Comparison of ENCODE assay signal across 33 cellular contexts in the genomic region with DNA sequence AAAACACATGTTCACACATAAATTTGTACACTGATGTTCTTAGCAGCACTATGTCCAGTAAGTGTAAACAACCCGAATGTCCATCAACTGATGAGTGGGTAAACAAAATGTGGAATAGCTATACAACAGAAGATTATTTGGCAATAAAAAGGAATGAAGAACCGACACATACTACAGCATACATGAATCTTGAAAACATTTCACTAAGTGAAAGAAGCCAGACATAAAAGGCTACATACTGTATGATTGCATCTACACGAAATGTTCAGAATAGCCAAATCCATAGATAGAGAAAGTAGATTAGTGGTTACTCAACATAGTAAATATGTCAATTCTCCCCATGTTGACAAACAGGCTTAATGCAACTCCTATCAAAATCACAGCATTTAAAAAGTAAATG. TPM values are rescaled to one million over a fixed set of nuclear protein-coding genes. Genes with fewer than 3 reads are reported as not detected.
"Had no signal": no experiment of that assay in that cellular context is flagged by ENCODE, and none has a peak within 500 bp of the region (broad histone marks: within the 10 kb centered on the region; RNA-seq: fewer than 3 reads in every experiment).

No MANE protein-coding gene starts in this region.

- H3K4me1 ChIP-seq: psoas muscle, tibial artery had no signal

- H3K36me3 ChIP-seq: left lung, ovary, sigmoid colon, tibial artery, upper lobe of left lung had no signal

- H3K9me3 ChIP-seq: esophagus muscularis mucosa, heart right ventricle, left lung, ovary, psoas muscle, sigmoid colon, stomach, tibial artery, upper lobe of left lung had no signal

- DNase-seq: dermis blood vessel endothelial cell; effector memory CD4-positive, alpha-beta T cell; foreskin melanocyte; glutamatergic neuron; heart right ventricle; hippocampal formation; left cardiac atrium; left lung; mesendoderm; midbrain; naive thymus-derived CD4-positive, alpha-beta T cell; occipital lobe; ovary; posterior cingulate gyrus; psoas muscle; right cardiac atrium; sigmoid colon; stimulated activated CD4-positive, alpha-beta T cell treated with anti-CD3 and anti-CD28 coated beads, Interleukin-2, amount 100 ng/mL, for 24 hours; stimulated activated CD4-positive, alpha-beta T cell treated with anti-CD3 and anti-CD28 coated beads, Interleukin-4, amount 100 ng/mL, for 24 hours; stimulated activated naive CD4-positive, alpha-beta T cell treated with Interleukin-2 at 50 U/mL for 16 hours; stomach; tibial artery; upper lobe of left lung had no signal

- H3K27me3 ChIP-seq: esophagus muscularis mucosa, heart right ventricle, left lung, ovary, sigmoid colon, stomach, tibial artery, upper lobe of left lung had no signal

- H3K4me3 ChIP-seq: coronary artery, esophagus muscularis mucosa, heart right ventricle, left lung, ovary, psoas muscle, sigmoid colon, stomach, tibial artery, upper lobe of left lung had no signal

- ATAC-seq: heart right ventricle; left cardiac atrium; left lung; naive thymus-derived CD4-positive, alpha-beta T cell; psoas muscle; right cardiac atrium; stimulated activated effector memory CD8-positive, alpha-beta T cell treated with anti-CD3 and anti-CD28 coated beads, Interleukin-12 subunit alpha, Interleukin-12 subunit beta, amount 100 ng/mL, for 72 hours had no signal

- H3K27ac ChIP-seq: coronary artery, esophagus muscularis mucosa, heart right ventricle, left lung, ovary, psoas muscle, sigmoid colon, stomach, tibial artery, upper lobe of left lung had no signal

RNA-seq across cellular contexts. Expression of gene CPA1, which starts 43.3 kb away (rescaled TPM):
- total RNA-seq: dermis blood vessel endothelial cell; endothelial cell of umbilical vein; epithelial cell of proximal tubule; esophagus muscularis mucosa; kidney epithelial cell; lung microvascular endothelial cell; naive thymus-derived CD4-positive, alpha-beta T cell; occipital lobe; renal cortical epithelial cell; stomach; temporal lobe had no signal
- polyA plus RNA-seq: endothelial cell of umbilical vein; naive thymus-derived CD4-positive, alpha-beta T cell; neural cell had no signal
